ENCODE assay signal across 18 cellular contexts in the genomic region with DNA sequence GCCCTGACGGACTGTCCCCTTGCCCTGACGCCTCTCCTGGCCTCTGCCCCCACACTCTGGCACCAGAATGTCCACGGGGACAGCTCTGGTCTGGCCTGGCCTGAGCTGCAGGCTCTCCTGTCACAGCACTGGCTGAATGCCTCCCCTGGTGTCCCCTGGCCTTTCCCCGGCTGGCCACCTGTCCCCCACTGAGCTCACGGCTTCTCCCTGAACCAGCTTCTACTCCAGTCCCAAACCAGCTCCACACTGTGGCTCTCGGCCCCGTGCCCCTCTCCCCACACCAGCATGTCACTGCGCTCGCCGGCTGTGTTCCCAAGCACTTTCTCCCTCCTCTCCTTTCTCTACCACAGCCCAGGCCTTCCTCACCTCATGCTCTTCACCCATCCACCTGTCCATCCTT.
"Had no signal": no experiment of that assay in that cellular context is flagged by ENCODE, and none has a peak within 500 bp of the region (broad histone marks: within the 10 kb centered on the region; RNA-seq: fewer than 3 reads in every experiment).

No MANE protein-coding gene starts in this region.

- DNase-seq: KBM-7, MV-4-11, NCI-H1048, NCI-H1105, NCI-H1417, NCI-H1436 treated with DMSO at 0.1 percent for 48 hours, NCI-H1694, NCI-H187 treated with DMSO at 0.1 percent for 48 hours, NCI-H2029 treated with DMSO at 0.1 percent for 48 hours, NCI-H2107, NCI-H2227 treated with DMSO at 0.1 percent for 48 hours, NCI-H524, NCI-H69, NCI-H774, RPMI8226, SHP77, SK-N-SH had no signal

- FAIRE-seq: RCC 7860 had no signal

- H3K9ac ChIP-seq: SK-N-SH had no signal
